1 cellular context compared by ENCODE assay signal in genomic region chr2:207750315-207750714, GRCh38.
TF ChIP-seq lines count a peak whose summit lies in the region.

No MANE protein-coding gene starts in this region.

TF ChIP-seq in GM23338, 12 proteins besides CTCF, POLR2A, EP300 and RAD21:
- TF ChIP-seq, protein P1, sequence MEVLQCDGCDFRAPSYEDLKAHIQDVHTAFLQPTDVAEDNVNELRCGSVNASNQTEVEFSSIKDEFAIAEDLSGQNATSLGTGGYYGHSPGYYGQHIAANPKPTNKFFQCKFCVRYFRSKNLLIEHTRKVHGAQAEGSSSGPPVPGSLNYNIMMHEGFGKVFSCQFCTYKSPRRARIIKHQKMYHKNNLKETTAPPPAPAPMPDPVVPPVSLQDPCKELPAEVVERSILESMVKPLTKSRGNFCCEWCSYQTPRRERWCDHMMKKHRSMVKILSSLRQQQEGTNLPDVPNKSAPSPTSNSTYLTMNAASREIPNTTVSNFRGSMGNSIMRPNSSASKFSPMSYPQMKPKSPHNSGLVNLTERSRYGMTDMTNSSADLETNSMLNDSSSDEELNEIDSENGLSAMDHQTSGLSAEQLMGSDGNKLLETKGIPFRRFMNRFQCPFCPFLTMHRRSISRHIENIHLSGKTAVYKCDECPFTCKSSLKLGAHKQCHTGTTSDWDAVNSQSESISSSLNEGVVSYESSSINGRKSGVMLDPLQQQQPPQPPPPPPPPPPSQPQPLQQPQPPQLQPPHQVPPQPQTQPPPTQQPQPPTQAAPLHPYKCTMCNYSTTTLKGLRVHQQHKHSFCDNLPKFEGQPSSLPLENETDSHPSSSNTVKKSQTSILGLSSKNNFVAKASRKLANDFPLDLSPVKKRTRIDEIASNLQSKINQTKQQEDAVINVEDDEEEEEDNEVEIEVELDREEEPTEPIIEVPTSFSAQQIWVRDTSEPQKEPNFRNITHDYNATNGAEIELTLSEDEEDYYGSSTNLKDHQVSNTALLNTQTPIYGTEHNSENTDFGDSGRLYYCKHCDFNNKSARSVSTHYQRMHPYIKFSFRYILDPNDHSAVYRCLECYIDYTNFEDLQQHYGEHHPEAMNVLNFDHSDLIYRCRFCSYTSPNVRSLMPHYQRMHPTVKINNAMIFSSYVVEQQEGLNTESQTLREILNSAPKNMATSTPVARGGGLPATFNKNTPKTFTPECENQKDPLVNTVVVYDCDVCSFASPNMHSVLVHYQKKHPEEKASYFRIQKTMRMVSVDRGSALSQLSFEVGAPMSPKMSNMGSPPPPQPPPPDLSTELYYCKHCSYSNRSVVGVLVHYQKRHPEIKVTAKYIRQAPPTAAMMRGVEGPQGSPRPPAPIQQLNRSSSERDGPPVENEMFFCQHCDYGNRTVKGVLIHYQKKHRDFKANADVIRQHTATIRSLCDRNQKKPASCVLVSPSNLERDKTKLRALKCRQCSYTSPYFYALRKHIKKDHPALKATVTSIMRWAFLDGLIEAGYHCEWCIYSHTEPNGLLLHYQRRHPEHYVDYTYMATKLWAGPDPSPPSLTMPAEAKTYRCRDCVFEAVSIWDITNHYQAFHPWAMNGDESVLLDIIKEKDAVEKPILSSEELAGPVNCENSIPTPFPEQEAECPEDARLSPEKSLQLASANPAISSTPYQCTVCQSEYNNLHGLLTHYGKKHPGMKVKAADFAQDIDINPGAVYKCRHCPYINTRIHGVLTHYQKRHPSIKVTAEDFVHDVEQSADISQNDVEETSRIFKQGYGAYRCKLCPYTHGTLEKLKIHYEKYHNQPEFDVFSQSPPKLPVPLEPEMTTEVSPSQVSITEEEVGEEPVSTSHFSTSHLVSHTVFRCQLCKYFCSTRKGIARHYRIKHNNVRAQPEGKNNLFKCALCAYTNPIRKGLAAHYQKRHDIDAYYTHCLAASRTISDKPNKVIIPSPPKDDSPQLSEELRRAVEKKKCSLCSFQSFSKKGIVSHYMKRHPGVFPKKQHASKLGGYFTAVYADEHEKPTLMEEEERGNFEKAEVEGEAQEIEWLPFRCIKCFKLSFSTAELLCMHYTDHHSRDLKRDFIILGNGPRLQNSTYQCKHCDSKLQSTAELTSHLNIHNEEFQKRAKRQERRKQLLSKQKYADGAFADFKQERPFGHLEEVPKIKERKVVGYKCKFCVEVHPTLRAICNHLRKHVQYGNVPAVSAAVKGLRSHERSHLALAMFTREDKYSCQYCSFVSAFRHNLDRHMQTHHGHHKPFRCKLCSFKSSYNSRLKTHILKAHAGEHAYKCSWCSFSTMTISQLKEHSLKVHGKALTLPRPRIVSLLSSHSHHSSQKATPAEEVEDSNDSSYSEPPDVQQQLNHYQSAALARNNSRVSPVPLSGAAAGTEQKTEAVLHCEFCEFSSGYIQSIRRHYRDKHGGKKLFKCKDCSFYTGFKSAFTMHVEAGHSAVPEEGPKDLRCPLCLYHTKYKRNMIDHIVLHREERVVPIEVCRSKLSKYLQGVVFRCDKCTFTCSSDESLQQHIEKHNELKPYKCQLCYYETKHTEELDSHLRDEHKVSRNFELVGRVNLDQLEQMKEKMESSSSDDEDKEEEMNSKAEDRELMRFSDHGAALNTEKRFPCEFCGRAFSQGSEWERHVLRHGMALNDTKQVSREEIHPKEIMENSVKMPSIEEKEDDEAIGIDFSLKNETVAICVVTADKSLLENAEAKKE (CRISPR knock-in tag; IDR thresholded peaks at IDR 0.05) = no peak
- TF ChIP-seq, protein P2, sequence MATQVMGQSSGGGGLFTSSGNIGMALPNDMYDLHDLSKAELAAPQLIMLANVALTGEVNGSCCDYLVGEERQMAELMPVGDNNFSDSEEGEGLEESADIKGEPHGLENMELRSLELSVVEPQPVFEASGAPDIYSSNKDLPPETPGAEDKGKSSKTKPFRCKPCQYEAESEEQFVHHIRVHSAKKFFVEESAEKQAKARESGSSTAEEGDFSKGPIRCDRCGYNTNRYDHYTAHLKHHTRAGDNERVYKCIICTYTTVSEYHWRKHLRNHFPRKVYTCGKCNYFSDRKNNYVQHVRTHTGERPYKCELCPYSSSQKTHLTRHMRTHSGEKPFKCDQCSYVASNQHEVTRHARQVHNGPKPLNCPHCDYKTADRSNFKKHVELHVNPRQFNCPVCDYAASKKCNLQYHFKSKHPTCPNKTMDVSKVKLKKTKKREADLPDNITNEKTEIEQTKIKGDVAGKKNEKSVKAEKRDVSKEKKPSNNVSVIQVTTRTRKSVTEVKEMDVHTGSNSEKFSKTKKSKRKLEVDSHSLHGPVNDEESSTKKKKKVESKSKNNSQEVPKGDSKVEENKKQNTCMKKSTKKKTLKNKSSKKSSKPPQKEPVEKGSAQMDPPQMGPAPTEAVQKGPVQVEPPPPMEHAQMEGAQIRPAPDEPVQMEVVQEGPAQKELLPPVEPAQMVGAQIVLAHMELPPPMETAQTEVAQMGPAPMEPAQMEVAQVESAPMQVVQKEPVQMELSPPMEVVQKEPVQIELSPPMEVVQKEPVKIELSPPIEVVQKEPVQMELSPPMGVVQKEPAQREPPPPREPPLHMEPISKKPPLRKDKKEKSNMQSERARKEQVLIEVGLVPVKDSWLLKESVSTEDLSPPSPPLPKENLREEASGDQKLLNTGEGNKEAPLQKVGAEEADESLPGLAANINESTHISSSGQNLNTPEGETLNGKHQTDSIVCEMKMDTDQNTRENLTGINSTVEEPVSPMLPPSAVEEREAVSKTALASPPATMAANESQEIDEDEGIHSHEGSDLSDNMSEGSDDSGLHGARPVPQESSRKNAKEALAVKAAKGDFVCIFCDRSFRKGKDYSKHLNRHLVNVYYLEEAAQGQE (IDR thresholded peaks at IDR 0.05; ENCODE audit: unreplicated experiment) = no peak
- no peak for TF ChIP-seq EZH2 (IDR thresholded peaks at IDR 0.05; ENCODE audit: low read depth, unreplicated experiment)
- no peak for TF ChIP-seq CREB1 (CRISPR knock-in tag; IDR thresholded peaks at IDR 0.05; ENCODE audit: low read depth)
- no peak for TF ChIP-seq EZH2phosphoT487 (IDR thresholded peaks at IDR 0.05; ENCODE audit: unreplicated experiment)
- no peak for TF ChIP-seq JUNB (IDR thresholded peaks at IDR 0.05; ENCODE audit: unreplicated experiment)
- TF ChIP-seq, protein P3, sequence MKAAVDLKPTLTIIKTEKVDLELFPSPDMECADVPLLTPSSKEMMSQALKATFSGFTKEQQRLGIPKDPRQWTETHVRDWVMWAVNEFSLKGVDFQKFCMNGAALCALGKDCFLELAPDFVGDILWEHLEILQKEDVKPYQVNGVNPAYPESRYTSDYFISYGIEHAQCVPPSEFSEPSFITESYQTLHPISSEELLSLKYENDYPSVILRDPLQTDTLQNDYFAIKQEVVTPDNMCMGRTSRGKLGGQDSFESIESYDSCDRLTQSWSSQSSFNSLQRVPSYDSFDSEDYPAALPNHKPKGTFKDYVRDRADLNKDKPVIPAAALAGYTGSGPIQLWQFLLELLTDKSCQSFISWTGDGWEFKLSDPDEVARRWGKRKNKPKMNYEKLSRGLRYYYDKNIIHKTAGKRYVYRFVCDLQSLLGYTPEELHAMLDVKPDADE (IDR thresholded peaks at IDR 0.05) = no peak
- TF ChIP-seq NANOG (IDR thresholded peaks at IDR 0.05; ENCODE audit: borderline replicate concordance) = no peak
